ENCODE assay signal across 17 cellular contexts in genomic region chr12:38588618-38589309, GRCh38.
DNase-seq lines count a peak whose midpoint lies in the region; ATAC-seq lines count a peak whose summit lies in the region.
"Had no signal": no experiment of that assay in that cellular context is flagged by ENCODE, and none has a peak within 500 bp of the region (broad histone marks: within the 10 kb centered on the region; RNA-seq: fewer than 3 reads in every experiment).

No MANE protein-coding gene starts in this region.

- ATAC-seq in GM18873 (IDR thresholded peaks at IDR 0.05; ENCODE audit: low FRiP score, unreplicated experiment): no peak

- DNase-seq in H4 (ENCODE audit: low spot score): peak; percentile 11
- peak; percentile 33 for DNase-seq in OCI-M1 (lab: John Stamatoyannopoulos, UW)
- peak; percentile 5 for DNase-seq in iris pigment epithelial cell (ENCODE audit: low read depth)
- DNase-seq in renal cortical epithelial cell (ENCODE audit: low read depth): peak; percentile 13
- DNase-seq in islet precursor cell: no peak
- no peak for DNase-seq in medulla oblongata (ENCODE audit: extremely low spot score)
- DNase-seq: ACHN; AML-193; Caco-2; CD4-positive, CD25-positive, alpha-beta regulatory T cell; DMS153; EL; H7; NCI-H187; NCI-H446 treated with DMSO at 0.1 percent for 48 hours; SJCRH30 had no signal

Comparison
In these comparisons a context has a peak if more than half of its experiments do, and no peak if none do; other contexts are left out.
1. DNase-seq: peak in H4 (single experiment), OCI-M1 (single experiment), iris pigment epithelial cell (single experiment) and renal cortical epithelial cell (single experiment); none in islet precursor cell (single experiment) and medulla oblongata (single experiment).